11 cellular contexts compared by ENCODE assay signal in the genomic region with DNA sequence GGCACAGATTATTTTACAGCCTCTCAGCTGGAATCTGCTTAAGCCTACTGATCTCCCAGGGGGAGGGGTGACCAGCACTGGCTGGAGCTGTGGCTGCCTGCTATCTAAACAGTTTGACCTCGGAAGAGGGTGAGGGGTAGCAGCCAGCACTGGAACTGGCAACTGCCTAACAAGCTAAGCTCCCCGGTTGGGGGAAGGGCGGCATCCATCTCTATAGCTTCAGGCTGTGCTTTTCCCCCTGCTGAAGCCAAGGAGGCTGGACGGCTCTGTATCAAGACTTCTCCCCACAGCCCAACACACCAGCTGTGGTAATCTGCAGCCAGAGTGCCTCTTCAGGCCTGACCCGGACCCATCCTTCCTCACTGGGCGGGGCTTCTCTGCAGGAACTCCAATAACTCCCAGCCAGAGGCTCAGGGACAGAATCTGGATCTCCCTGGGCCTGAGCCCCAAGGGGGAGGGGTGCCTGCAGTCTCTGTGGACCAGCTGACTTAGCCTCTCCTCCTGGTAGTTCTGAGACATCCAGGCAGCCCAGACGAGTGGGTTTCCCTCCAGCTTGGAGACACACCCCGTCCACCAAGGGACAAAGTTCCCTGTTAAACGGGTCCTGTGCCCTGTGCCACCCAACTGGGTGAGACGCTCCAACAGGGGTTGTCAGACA.
"Had no signal": no experiment of that assay in that cellular context is flagged by ENCODE, and none has a peak within 500 bp of the region (broad histone marks: within the 10 kb centered on the region; RNA-seq: fewer than 3 reads in every experiment).

No MANE protein-coding gene starts in this region.

- H3K9me3 ChIP-seq: body of pancreas, right lobe of liver had no signal

- DNase-seq: activated CD4-positive, alpha-beta memory T cell treated with anti-CD3 and anti-CD28 coated beads for 36 hours; activated effector memory CD4-positive, alpha-beta T cell treated with anti-CD3 and anti-CD28 coated beads, Interleukin-2, amount 50 U/mL, for 16 hours; activated T-cell treated with anti-CD3 and anti-CD28 coated beads, Interleukin-2, amount 50 U/mL, for 4 hours; amniotic stem cell; body of pancreas; nucleus accumbens; stimulated activated CD4-positive, alpha-beta T cell treated with anti-CD3 and anti-CD28 coated beads, Interleukin-1b, Interleukin-23, amount 100 ng/mL, for 48 hours; stimulated activated naive B cell treated with anti-CD40 and anti-IgM and Interleukin-4, amounts not matched to agents 10 μg/mL and 1 μg/mL and 100 μg/mL, for 72 hours had no signal

- H3K4me3 ChIP-seq: body of pancreas, right lobe of liver, tibial nerve had no signal

- H3K4me1 ChIP-seq: body of pancreas, right lobe of liver, tibial nerve had no signal

- ATAC-seq: activated naive CD4-positive, alpha-beta T cell treated with anti-CD3 and anti-CD28 coated beads, Interleukin-2, amount 50 U/mL, for 72 hours; activated T-cell treated with anti-CD3 and anti-CD28 coated beads, Interleukin-2, amount 50 U/mL, for 4 hours; body of pancreas; right lobe of liver; stimulated activated naive B cell treated with anti-CD40 and anti-IgM and Interleukin-4, amounts not matched to agents 10 μg/mL and 1 μg/mL and 100 μg/mL, for 72 hours had no signal

- H3K27me3 ChIP-seq: body of pancreas, right lobe of liver, tibial nerve had no signal

- H3K27ac ChIP-seq: body of pancreas, right lobe of liver, tibial nerve had no signal
